In the genomic region with DNA sequence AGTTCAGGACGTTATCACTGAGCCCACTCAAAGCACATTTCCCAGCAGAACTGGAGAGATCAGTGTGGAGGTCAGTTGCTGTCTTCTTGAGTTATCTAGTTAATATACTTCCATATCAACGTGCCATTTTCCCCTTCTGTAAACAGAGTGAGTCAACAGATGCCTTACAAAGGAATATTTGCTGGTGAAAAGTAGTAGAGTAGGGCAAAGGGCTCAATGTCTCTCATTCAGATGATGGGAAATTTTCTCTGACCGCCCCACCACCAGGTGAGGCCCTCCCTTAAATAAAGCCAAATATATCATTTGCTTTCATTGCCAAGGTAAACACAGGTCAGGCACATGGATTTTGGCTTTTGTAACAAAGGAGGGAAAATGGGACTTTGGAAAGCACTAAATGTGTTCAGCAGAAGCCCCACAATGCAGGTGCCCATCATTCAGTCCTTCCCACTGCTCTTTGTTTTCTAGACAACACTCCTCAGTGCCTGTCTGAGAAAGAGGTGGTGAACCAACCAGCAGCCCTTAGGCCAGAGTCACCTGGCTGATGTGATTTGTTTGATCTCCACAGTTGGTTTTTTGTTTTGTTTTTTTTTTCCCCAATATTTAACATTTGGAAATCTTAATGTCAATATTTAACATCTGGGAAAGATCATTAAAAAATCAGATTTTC, we compare ENCODE assay signal across 1 cellular context.
TF ChIP-seq lines count a peak whose summit lies in the region.

No MANE protein-coding gene starts in this region.

TF ChIP-seq in H1, 55 proteins besides CTCF, POLR2A, EP300 and RAD21:
- TF ChIP-seq JUND (IDR thresholded peaks at IDR 0.05; ENCODE audit: low read length) (no peak), CHD1 (IDR thresholded peaks at IDR 0.05; ENCODE audit: low read depth, low read length) (no peak), SUZ12 (IDR thresholded peaks at IDR 0.05; ENCODE audit: low read length) (no peak), TBP (IDR thresholded peaks at IDR 0.05; ENCODE audit: low read depth, low read length) (no peak), SIX5 (IDR thresholded peaks at IDR 0.05; ENCODE audit: low read depth, low read length) (no peak)
TF ChIP-seq in H1: peak in this region for 0.
